In the genomic region with DNA sequence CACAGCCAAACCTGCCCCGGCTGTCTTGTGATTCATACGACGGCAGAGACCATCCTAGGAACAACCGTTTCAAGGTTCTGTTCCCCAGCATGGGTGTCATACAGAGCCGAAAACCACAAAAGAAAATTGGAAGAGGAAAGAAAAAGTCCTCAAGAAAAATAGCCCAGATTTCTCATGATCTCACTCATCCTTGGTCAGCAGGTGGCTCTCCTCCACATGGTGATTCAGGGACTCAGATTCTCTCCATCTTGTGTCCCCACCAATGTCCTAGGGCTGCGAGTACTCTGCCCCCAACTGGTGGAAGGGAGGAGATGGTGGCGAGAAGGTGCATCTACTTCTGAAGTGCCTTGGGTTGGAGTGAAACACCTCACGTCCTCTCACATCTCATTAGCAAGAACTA, we compare ENCODE assay signal across 11 cellular contexts. TPM values are rescaled to one million over a fixed set of nuclear protein-coding genes. Genes with fewer than 3 reads are reported as not detected.
DNase-seq lines count a peak whose midpoint lies in the region; FAIRE-seq and TF ChIP-seq lines count a peak whose summit lies in the region.
"Had no signal": no experiment of that assay in that cellular context is flagged by ENCODE, and none has a peak within 500 bp of the region (broad histone marks: within the 10 kb centered on the region; RNA-seq: fewer than 3 reads in every experiment).

No MANE protein-coding gene starts in this region.

- peak; percentile 15 for DNase-seq in GM12892 (ENCODE audit: insufficient read length)
- DNase-seq in NCI-H69 (lab: John Stamatoyannopoulos, UW) = peak; percentile 37
- DNase-seq in epithelial cell of esophagus (ENCODE audit: low read depth) = peak; percentile 5
- DNase-seq in activated effector memory CD4-positive, alpha-beta T cell treated with anti-CD3 and anti-CD28 coated beads, Interleukin-2, amount 50 U/mL, for 16 hours = no peak
- no peak for DNase-seq in activated gamma-delta T cell treated with Interleukin-2 at 50 U/mL for 16 hours
- DNase-seq in activated CD4-positive, alpha-beta T cell treated with anti-CD3 and anti-CD28 coated beads, Interleukin-2, amount 50 U/mL, for 48 hours = no peak
- DNase-seq in cerebellum (ENCODE audit: low spot score) = no peak
- DNase-seq: adrenal gland, kidney glomerular epithelial cell had no signal

- FAIRE-seq in GM12892 (lab: Jason Lieb, UNC) = no peak

- no peak for TF ChIP-seq POLR2A in GM12892 (IDR thresholded peaks at IDR 0.05; ENCODE audit: low read depth, low read length)

- H3K4me3 ChIP-seq in epithelial cell of esophagus (ENCODE audit: low read length) = no peak overlapping the region
- H3K4me3 ChIP-seq: adrenal gland, SJCRH30 had no signal

- TF ChIP-seq CTCF in C4-2B (conservative IDR thresholded peaks at IDR 0.05) (peak; percentile 62), epithelial cell of esophagus (IDR thresholded peaks at IDR 0.05; ENCODE audit: insufficient read depth, low read depth, low read length, missing control alignments) (no peak)

- H3K27ac ChIP-seq in C4-2B = no peak overlapping the region
- H3K27ac ChIP-seq: SJCRH30 had no signal

RNA-seq across cellular contexts. Expression of gene PDZD2, which starts 25.6 kb away (rescaled TPM):
- polyA plus RNA-seq in GM12892 (2012; ENCODE audit: missing spikeins) = 0.51 TPM
- total RNA-seq in cerebellum = 28.5 TPM

Comparison
In these comparisons a context has a peak if more than half of its experiments do, and no peak if none do; other contexts are left out.
1. DNase-seq: peak in GM12892 (single experiment), NCI-H69 (single experiment) and epithelial cell of esophagus (single experiment); none in activated effector memory CD4-positive, alpha-beta T cell treated with anti-CD3 and anti-CD28 coated beads, Interleukin-2, amount 50 U/mL, for 16 hours (single experiment), activated gamma-delta T cell treated with Interleukin-2 at 50 U/mL for 16 hours (single experiment), activated CD4-positive, alpha-beta T cell treated with anti-CD3 and anti-CD28 coated beads, Interleukin-2, amount 50 U/mL, for 48 hours (0 of 2) and cerebellum (single experiment).